Comparison of ENCODE assay signal across 8 cellular contexts in genomic region chr1:29237906-29238600, GRCh38. TPM values are rescaled to one million over a fixed set of nuclear protein-coding genes. Genes with fewer than 3 reads are reported as not detected.
DNase-seq lines count a peak whose midpoint lies in the region; ATAC-seq, FAIRE-seq and TF ChIP-seq lines count a peak whose summit lies in the region.

No MANE protein-coding gene starts in this region.

- peak overlapping the region in 1 of 6 donors; percentile 53 for H3K27ac Mint-ChIP-seq in immature natural killer cell

- H3K36me3 ChIP-seq in BE2C (no peaks in the 10 kb centered on the region), HUES64 (ENCODE audit: insufficient read depth, low read length) (no peaks in the 10 kb centered on the region), GM12878 (ENCODE audit: control insufficient read depth in 2 of 2, insufficient read depth in 2 of 2, low read length in 1 of 2) (no peaks in the 10 kb centered on the region), spleen (no peaks in the 10 kb centered on the region)

- CTCF ChIA-PET in GM12878 (lab: Yijun Ruan, JAX): no interaction called here

- peaks cover 17 to 27% of the 10 kb centered on the region in 2 donors for H3K4me1 Mint-ChIP-seq in immature natural killer cell

- in situ Hi-C loops in GM12878 (cut with MboI): loop anchor here (5.0 to 10.0 kb wide), 2 partner anchors 1469 to 1677 kb away; no protein-coding TSS in a partner anchor

- WGBS in HUES64: 1% methylated on average over 84 of the region's 84 CpGs
- 6% methylated on average over 62 of the region's 84 CpGs for WGBS in GM12878 (ENCODE audit: insufficient coverage, insufficient replicate concordance, low lambda C conversion rate, missing lambda C conversion rate)
- 0 to 4% (median 2%) methylated on average over 38 to 84 of the region's 84 CpGs for WGBS in spleen, 5 donors

- H3K4me3 Mint-ChIP-seq in immature natural killer cell: peak overlapping the region; percentile 77 to 91 (median 80)

- H3K79me2 ChIP-seq in GM12878 (ENCODE audit: control insufficient read depth, insufficient read depth, low read length): no peaks in the 10 kb centered on the region

- peaks cover 13 to 35% (median 33%) of the 10 kb centered on the region in 3 donors for H3K27me3 Mint-ChIP-seq in immature natural killer cell (ENCODE audit: low read depth in 3 of 3)

- intact Hi-C loops in GM12878 (cut with micrococcal nuclease; ENCODE audit: unreplicated experiment) (loop anchor here (2.0 to 5.0 kb wide), 3 partner anchors 611 to 1143 kb away; no protein-coding TSS in a partner anchor), spleen (cut with DNase I; ENCODE audit: low total_unique reads) (loop anchor here (5.0 to 10.0 kb wide), 2 partner anchors 1144 to 1477 kb away; no protein-coding TSS in a partner anchor)

- H3K27ac ChIP-seq in HUES64 (ENCODE audit: low read depth, low read length): no peak overlapping the region
- no peak overlapping the region for H3K27ac ChIP-seq in GM12878 (ENCODE audit: control insufficient read depth, insufficient read depth)
- peak overlapping the region in 4 of 8 donors; percentile 4 to 40 (median 22) for H3K27ac ChIP-seq in spleen

- SMC1A ChIA-PET in GM12878 (lab: Charles Lee; ENCODE audit: uncharacterized antibody, unreplicated experiment): no interaction called here

- H3K9ac ChIP-seq in HUES64 (ENCODE audit: low read depth, low read length) (peak overlapping the region; percentile 67), GM12878 (ENCODE audit: control insufficient read depth, insufficient read depth, low read length) (no peak overlapping the region)

- POLR2A ChIA-PET in GM12878 (lab: Charles Lee): no interaction called here

- TF ChIP-seq EP300 in GM12878 (IDR thresholded peaks at IDR 0.05; ENCODE audit: borderline replicate concordance in 1 of 2, control insufficient read depth in 1 of 2, low read depth in 2 of 2, low read length in 2 of 2): no peak

- no peak for TF ChIP-seq POLR2A in GM12878 (IDR thresholded peaks at IDR 0.05; ENCODE audit: low read depth, low read length)
- no peak for TF ChIP-seq POLR2A in spleen (IDR thresholded peaks at IDR 0.05)

- peak; percentile 39 for DNase-seq in BE2C
- no peak for DNase-seq in GM12878 (ENCODE audit: low read depth, low spot score)
- no peak for DNase-seq in immature natural killer cell
- DNase-seq in spleen: no peak
- no peak for DNase-seq in effector CD8-positive, alpha-beta T cell (lab: John Stamatoyannopoulos, UW)

- H3K4me1 ChIP-seq in BE2C (peaks cover 3% of the 10 kb centered on the region; the same call in 1 of the 2 replicates), HUES64 (ENCODE audit: insufficient read depth, low read length) (peaks cover 15% of the 10 kb centered on the region), GM12878 (ENCODE audit: control insufficient read depth, insufficient read depth, low read length) (peaks cover 8% of the 10 kb centered on the region), spleen (peaks cover 16 to 31% (median 26%) of the 10 kb centered on the region in 6 donors)

- FAIRE-seq in GM12878 (lab: Jason Lieb, UNC): no peak

- ATAC-seq in GM12878 (no peak), GM21526 (IDR thresholded peaks at IDR 0.05; ENCODE audit: low FRiP score, unreplicated experiment) (no peak), GM18907 (IDR thresholded peaks at IDR 0.05; ENCODE audit: unreplicated experiment) (no peak)

- RAD21 ChIA-PET in GM12878 (lab: Charles Lee; ENCODE audit: unreplicated experiment): no interaction called here

- peaks cover 0 to 6% (median 3%) of the 10 kb centered on the region in 3 donors for H3K36me3 Mint-ChIP-seq in immature natural killer cell

- H3K27me3 ChIP-seq in BE2C: no peaks in the 10 kb centered on the region
- H3K27me3 ChIP-seq in HUES64 (ENCODE audit: insufficient read depth, low read length): peaks cover 50% of the 10 kb centered on the region
- peaks cover 10 to 21% of the 10 kb centered on the region in 2 experiments for H3K27me3 ChIP-seq in GM12878 (replicated peaks in 1 of 2; ENCODE audit: control insufficient read depth in 2 of 2, insufficient read depth in 2 of 2, low read length in 1 of 2)
- peaks cover 0 to 81% (median 36%) of the 10 kb centered on the region in 7 donors for H3K27me3 ChIP-seq in spleen (replicated peaks in 1 of 7)

- BruUV-seq in GM12878 (replicated peaks; lab: Mats Ljungman, UMichigan): no TSS peak

- H3K9me3 Mint-ChIP-seq in immature natural killer cell: peaks cover 0 to 6% (median 0%) of the 10 kb centered on the region in 6 donors

- H3K4me3 ChIP-seq in BE2C (ENCODE audit: low read depth, low read length): peak overlapping the region; percentile 65
- H3K4me3 ChIP-seq in HUES64 (ENCODE audit: low read length): peak overlapping the region; percentile 69
- no peak overlapping the region for H3K4me3 ChIP-seq in GM12878
- H3K4me3 ChIP-seq in spleen: peak overlapping the region in 7 of 8 donors; percentile 30 to 80 (median 36)

- TF ChIP-seq RAD21 in GM12878 (IDR thresholded peaks at IDR 0.05; ENCODE audit: insufficient read depth, low read depth, low read length): no peak

- TF ChIP-seq CTCF in BE2C (IDR thresholded peaks at IDR 0.05; ENCODE audit: low read depth, low read length) (no peak), GM12878 (IDR thresholded peaks at IDR 0.05 in 2 of 3, conservative IDR thresholded peaks at IDR 0.05 in 1 of 3; ENCODE audit: control insufficient read depth in 2 of 3, extremely low read depth in 1 of 3, insufficient read depth in 1 of 3, low read depth in 3 of 3, low read length in 3 of 3) (no peak), spleen (IDR thresholded peaks at IDR 0.05 in 8 of 11, conservative IDR thresholded peaks at IDR 0.05 in 3 of 11) (no peak)

- H4K20me1 ChIP-seq in GM12878 (ENCODE audit: control insufficient read depth, insufficient read depth): no peaks in the 10 kb centered on the region

- H3K9me3 ChIP-seq in BE2C: no peaks in the 10 kb centered on the region
- no peaks in the 10 kb centered on the region for H3K9me3 ChIP-seq in HUES64 (ENCODE audit: insufficient read depth, low read depth, low read length)
- no peaks in the 10 kb centered on the region for H3K9me3 ChIP-seq in GM12878 (replicated peaks; ENCODE audit: control insufficient read depth, insufficient read depth, low read length)
- no peaks in the 10 kb centered on the region for H3K9me3 ChIP-seq in spleen

- no peak overlapping the region for H2AFZ ChIP-seq in GM12878 (ENCODE audit: control insufficient read depth, low read depth, low read length)

- no peak overlapping the region for H3K4me2 ChIP-seq in GM12878 (ENCODE audit: control insufficient read depth, insufficient read depth)

RNA-seq across cellular contexts. Expression of gene PTPRU, which starts 1.7 kb away (rescaled TPM):
- polyA plus RNA-seq in BE2C (2012; ENCODE audit: insufficient read depth, insufficient read length, low read depth): 23.9 TPM
- polyA plus RNA-seq in HUES64 (2013, experiment 1 of 2): 15.8 TPM
- polyA plus RNA-seq in HUES64 (2013, experiment 2 of 2): 22.9 TPM
- total RNA-seq in GM12878 (2013; cell fraction: nucleolus; rRNA removed): 0.10 TPM in 1 of 2 replicates, not detected in the other
- total RNA-seq in GM12878 (2014; rRNA removed) (1.5 and 2.6 TPM in 2 replicates), GM12878 (2014; rRNA removed; fragmentation: Illumina TruSeq; extraction: Trizol) (1.1 and 1.2 TPM in 2 replicates), GM12878 (2021) (1.5 and 2.5 TPM in 2 replicates), spleen (10 to 100 TPM in 2 of 7 donors, 1 to 10 TPM in 5; 4.3 to 10.8 (median 6.1) TPM)
- polyA plus RNA-seq in GM12878 (2011; ENCODE audit: low read depth): 0.31 TPM
- polyA plus RNA-seq in GM12878 (2011; rRNA removed) (0.06 and 0.20 TPM in 2 replicates), GM12878 (2014; fragmentation: Illumina TruSeq; extraction: Trizol) (0.11 and 0.26 TPM in 2 replicates), GM12878 (2014; fragmentation: Nextera tagmentation; extraction: Ambion mirVana) (under 1 TPM; 0.04 to 0.05 TPM), GM12878 (2014; rRNA removed) (0.99 and 1.4 TPM in 2 replicates), GM12878 (2016; fragmentation: Nextera tagmentation; extraction: Ambion mirVana) (1 to 10 TPM in 1 of 2 experiments, under 1 TPM in 1; 0.48 to 1.3 TPM), immature natural killer cell (not detected), spleen (1 to 10 TPM in 2 of 3 donors, under 1 TPM in 1; 1.00 to 3.1 (median 1.7) TPM)
- polyA plus RNA-seq in GM12878 (2011; cell fraction: cytosol; rRNA removed): 0.13 and 0.53 TPM in 2 replicates
- polyA plus RNA-seq in GM12878 (2011; cell fraction: nucleus; rRNA removed): 1.2 and 1.5 TPM in 2 replicates
- 1.4 TPM in 2 replicates for polyA plus RNA-seq in GM12878 (2012)
- 0.59 and 0.62 TPM in 2 replicates for polyA minus RNA-seq in GM12878 (2011; rRNA and poly(A)+ RNA removed)
- polyA minus RNA-seq in GM12878 (2011; cell fraction: cytosol; rRNA and poly(A)+ RNA removed): 0.67 and 1.0 TPM in 2 replicates
- 0.29 and 0.48 TPM in 2 replicates for polyA minus RNA-seq in GM12878 (2011; cell fraction: nucleus; rRNA and poly(A)+ RNA removed)

RNA-seq across cellular contexts. Expression of gene MECR, which starts 7.3 kb away (rescaled TPM):
- polyA plus RNA-seq in BE2C (2012; ENCODE audit: insufficient read depth, insufficient read length, low read depth): 23.6 TPM
- polyA plus RNA-seq in HUES64 (2013, experiment 1 of 2): 24.9 TPM
- 26.4 TPM for polyA plus RNA-seq in HUES64 (2013, experiment 2 of 2)
- total RNA-seq in GM12878 (2013; cell fraction: nucleolus; rRNA removed): 30.2 and 36.3 TPM in 2 replicates
- total RNA-seq in GM12878 (2014; rRNA removed): 33.6 and 45.3 TPM in 2 replicates
- total RNA-seq in GM12878 (2014; rRNA removed; fragmentation: Illumina TruSeq; extraction: Trizol): 22.6 and 25.8 TPM in 2 replicates
- 35.9 and 37.9 TPM in 2 replicates for total RNA-seq in GM12878 (2021)
- polyA plus RNA-seq in GM12878 (2011; ENCODE audit: low read depth): 12.7 TPM
- polyA plus RNA-seq in GM12878 (2011; rRNA removed): 18.1 and 29.9 TPM in 2 replicates
- polyA plus RNA-seq in GM12878 (2011; cell fraction: cytosol; rRNA removed): 24.8 and 38.8 TPM in 2 replicates
- polyA plus RNA-seq in GM12878 (2011; cell fraction: nucleus; rRNA removed): 26.1 and 34.0 TPM in 2 replicates
- polyA plus RNA-seq in GM12878 (2012): 19.2 and 19.7 TPM in 2 replicates
- 22.8 and 41.5 TPM in 2 replicates for polyA plus RNA-seq in GM12878 (2014; fragmentation: Illumina TruSeq; extraction: Trizol)
- 10 to 100 TPM in 1 of 2 experiments, 1 to 10 TPM in 1; 7.6 to 16.0 TPM for polyA plus RNA-seq in GM12878 (2014; fragmentation: Nextera tagmentation; extraction: Ambion mirVana)
- polyA plus RNA-seq in GM12878 (2014; rRNA removed): 43.2 and 54.9 TPM in 2 replicates
- polyA plus RNA-seq in GM12878 (2016; fragmentation: Nextera tagmentation; extraction: Ambion mirVana): 10 to 100 TPM; 57.0 to 66.3 TPM
- polyA minus RNA-seq in GM12878 (2011; rRNA and poly(A)+ RNA removed): 27.9 and 31.1 TPM in 2 replicates
- polyA minus RNA-seq in GM12878 (2011; cell fraction: cytosol; rRNA and poly(A)+ RNA removed): 5.7 and 17.5 TPM in 2 replicates
- polyA minus RNA-seq in GM12878 (2011; cell fraction: nucleus; rRNA and poly(A)+ RNA removed): 10.3 and 16.0 TPM in 2 replicates
- polyA plus RNA-seq in immature natural killer cell: 10 to 100 TPM in 2 of 3 donors, 1 to 10 TPM in 1; 6.5 to 14.0 (median 11.3) TPM
- 10 to 100 TPM in 4 of 7 donors, 1 to 10 TPM in 3; 6.4 to 25.4 (median 12.9) TPM for total RNA-seq in spleen
- polyA plus RNA-seq in spleen: 10 to 100 TPM; 14.3 to 18.3 (median 17.8) TPM

RNA-seq across cellular contexts. Expression of gene SRSF4, which starts 56.4 kb away (rescaled TPM):
- polyA plus RNA-seq in BE2C (2012; ENCODE audit: insufficient read depth, insufficient read length, low read depth): 78.8 TPM
- polyA plus RNA-seq in HUES64 (2013, experiment 1 of 2): 56.7 TPM
- polyA plus RNA-seq in HUES64 (2013, experiment 2 of 2): 67.7 TPM
- 133 and 139 TPM in 2 replicates for total RNA-seq in GM12878 (2013; cell fraction: nucleolus; rRNA removed)
- total RNA-seq in GM12878 (2014; rRNA removed) (52.0 and 56.3 TPM in 2 replicates), GM12878 (2014; rRNA removed; fragmentation: Illumina TruSeq; extraction: Trizol) (63.4 and 64.7 TPM in 2 replicates), GM12878 (2021) (73.9 and 80.8 TPM in 2 replicates), spleen (10 to 100 TPM; 77.6 to 94.7 (median 87.6) TPM)
- polyA plus RNA-seq in GM12878 (2011; ENCODE audit: low read depth): 72.1 TPM
- polyA plus RNA-seq in GM12878 (2011; rRNA removed) (76.3 and 91.1 TPM in 2 replicates), GM12878 (2014; fragmentation: Illumina TruSeq; extraction: Trizol) (107 and 109 TPM in 2 replicates), GM12878 (2014; fragmentation: Nextera tagmentation; extraction: Ambion mirVana) (10 to 100 TPM; 17.2 to 26.4 TPM), GM12878 (2014; rRNA removed) (94.3 and 100 TPM in 2 replicates), GM12878 (2016; fragmentation: Nextera tagmentation; extraction: Ambion mirVana) (10 to 100 TPM; 91.2 to 93.2 TPM), immature natural killer cell (100 to 1,000 TPM in 1 of 3 donors, 10 to 100 TPM in 2; 49.5 to 110 (median 62.4) TPM), spleen (10 to 100 TPM; 36.9 to 66.4 (median 62.4) TPM)
- polyA plus RNA-seq in GM12878 (2011; cell fraction: cytosol; rRNA removed): 48.2 and 61.5 TPM in 2 replicates
- 98.2 and 138 TPM in 2 replicates for polyA plus RNA-seq in GM12878 (2011; cell fraction: nucleus; rRNA removed)
- 79.2 and 88.1 TPM in 2 replicates for polyA plus RNA-seq in GM12878 (2012)
- 46.6 and 48.4 TPM in 2 replicates for polyA minus RNA-seq in GM12878 (2011; rRNA and poly(A)+ RNA removed)
- polyA minus RNA-seq in GM12878 (2011; cell fraction: cytosol; rRNA and poly(A)+ RNA removed): 19.5 and 20.0 TPM in 2 replicates
- 25.1 and 44.7 TPM in 2 replicates for polyA minus RNA-seq in GM12878 (2011; cell fraction: nucleus; rRNA and poly(A)+ RNA removed)
